ENCODE assay signal across 9 cellular contexts in genomic region chr15:99504071-99504822, GRCh38.
DNase-seq lines count a peak whose midpoint lies in the region; ATAC-seq and TF ChIP-seq lines count a peak whose summit lies in the region.
"Had no signal": no experiment of that assay in that cellular context is flagged by ENCODE, and none has a peak within 500 bp of the region (broad histone marks: within the 10 kb centered on the region; RNA-seq: fewer than 3 reads in every experiment).

No MANE protein-coding gene starts in this region.

- no peaks in the 10 kb centered on the region for H3K36me3 Mint-ChIP-seq in naive thymus-derived CD8-positive, alpha-beta T cell

- H2BK15ac ChIP-seq in mesenchymal stem cell (ENCODE audit: low read depth, poor library complexity, severe bottlenecking) (no peak overlapping the region), neuronal stem cell (ENCODE audit: low read length) (no peak overlapping the region)

- H3K18ac ChIP-seq in mesenchymal stem cell (ENCODE audit: low read depth in 1 of 2, low read length in 2 of 2) (peak overlapping the region in 1 of 2 experiments; percentile 14), neuronal stem cell (ENCODE audit: low read length) (no peak overlapping the region)

- peak overlapping the region in 1 of 2 experiments; percentile 51 for H2BK12ac ChIP-seq in mesenchymal stem cell (ENCODE audit: low read length in 2 of 2)
- H2BK12ac ChIP-seq in neuronal stem cell (ENCODE audit: low read length) = no peak overlapping the region

- H3K36me3 ChIP-seq in mesenchymal stem cell (ENCODE audit: control insufficient read depth in 1 of 2, insufficient read depth in 2 of 2, low read depth in 1 of 2, low read length in 2 of 2) = no peaks in the 10 kb centered on the region
- H3K36me3 ChIP-seq in heart right ventricle = no peaks in the 10 kb centered on the region
- H3K36me3 ChIP-seq in neuronal stem cell (replicated peaks in 1 of 2; ENCODE audit: control insufficient read depth in 2 of 2, insufficient read depth in 2 of 2, low read length in 2 of 2) = no peaks in the 10 kb centered on the region
- H3K36me3 ChIP-seq: Peyer's patch had no signal

- WGBS in mesenchymal stem cell = 92% methylated on average over 9 of the region's 9 CpGs
- 86 to 92% methylated on average over 9 of the region's 9 CpGs for WGBS in heart right ventricle, 2 donors
- WGBS in neuronal stem cell (ENCODE audit: extremely low coverage in 2 of 2, insufficient read length in 2 of 2, insufficient replicate concordance in 1 of 2), 2 donors = no CpG with 5 or more reads among the region's 9 CpGs

- H2AK5ac ChIP-seq in mesenchymal stem cell (ENCODE audit: low read length, severe bottlenecking) (no peak overlapping the region), neuronal stem cell (ENCODE audit: low read depth, low read length) (no peak overlapping the region)

- H4K91ac ChIP-seq in mesenchymal stem cell (ENCODE audit: low read length) = peak overlapping the region; percentile 20
- no peak overlapping the region for H4K91ac ChIP-seq in neuronal stem cell (ENCODE audit: low read depth, low read length, poor library complexity)

- ATAC-seq in GM18909 (IDR thresholded peaks at IDR 0.05; ENCODE audit: poor library complexity, unreplicated experiment) = peak; percentile 30
- peak; percentile 25 for ATAC-seq in HG02588 (IDR thresholded peaks at IDR 0.05; ENCODE audit: unreplicated experiment)
- ATAC-seq in naive thymus-derived CD8-positive, alpha-beta T cell = no peak
- no peak for ATAC-seq in heart right ventricle

- H3K4ac ChIP-seq in mesenchymal stem cell (ENCODE audit: low read depth in 1 of 2, low read length in 2 of 2) (no peak overlapping the region), neuronal stem cell (ENCODE audit: low read length) (no peak overlapping the region)

- H3K9me3 Mint-ChIP-seq in naive thymus-derived CD8-positive, alpha-beta T cell = no peaks in the 10 kb centered on the region

- H3K9ac ChIP-seq in mesenchymal stem cell (ENCODE audit: low read length) (no peak overlapping the region), neuronal stem cell (ENCODE audit: low read depth, low read length, poor library complexity) (no peak overlapping the region)

- H3K9me3 ChIP-seq in mesenchymal stem cell (ENCODE audit: control insufficient read depth, low read length) = peaks cover 3% of the 10 kb centered on the region
- no peaks in the 10 kb centered on the region for H3K9me3 ChIP-seq in heart right ventricle
- peaks cover 0 to 2% of the 10 kb centered on the region in 2 donors for H3K9me3 ChIP-seq in neuronal stem cell (replicated peaks in 1 of 2; ENCODE audit: control insufficient read depth in 2 of 2, insufficient read depth in 1 of 2, low read depth in 1 of 2, low read length in 2 of 2)
- H3K9me3 ChIP-seq: Peyer's patch had no signal

- peak overlapping the region in 1 of 10 donors; percentile 20 for H3K4me3 Mint-ChIP-seq in naive thymus-derived CD8-positive, alpha-beta T cell

- intact Hi-C loops in heart right ventricle (cut with DNase I) = no loop called here

- peaks cover 7 to 74% (median 36%) of the 10 kb centered on the region in 4 donors for H3K4me1 Mint-ChIP-seq in naive thymus-derived CD8-positive, alpha-beta T cell

- no peak overlapping the region for H3K14ac ChIP-seq in mesenchymal stem cell (ENCODE audit: low read length in 2 of 2)
- H3K14ac ChIP-seq in neuronal stem cell (ENCODE audit: low read length) = no peak overlapping the region

- H2AFZ ChIP-seq in mesenchymal stem cell (ENCODE audit: low read depth, low read length) = no peak overlapping the region
- no peak overlapping the region for H2AFZ ChIP-seq in neuronal stem cell (ENCODE audit: low read length)

- DNase-seq in MV-4-11 (lab: John Stamatoyannopoulos, UW) (peak; percentile 74), mesenchymal stem cell (no peak), HuH-7.5 (ENCODE audit: low spot score) (no peak), heart right ventricle (no peak), neuronal stem cell (ENCODE audit: low spot score) (no peak)
- no peak for DNase-seq in naive thymus-derived CD8-positive, alpha-beta T cell

- H3K27ac ChIP-seq in mesenchymal stem cell (ENCODE audit: low read length, poor library complexity, severe bottlenecking) = no peak overlapping the region
- peak overlapping the region in 5 of 10 donors; percentile 1 to 54 (median 33) for H3K27ac ChIP-seq in heart right ventricle
- no peak overlapping the region for H3K27ac ChIP-seq in neuronal stem cell (replicated peaks; ENCODE audit: low read length)

- H3K27me3 ChIP-seq in mesenchymal stem cell (ENCODE audit: control insufficient read depth in 1 of 2, insufficient read depth in 1 of 2, low read length in 2 of 2) (peaks cover 0 to 3% of the 10 kb centered on the region in 2 experiments), heart right ventricle (no peaks in the 10 kb centered on the region), neuronal stem cell (ENCODE audit: control insufficient read depth in 3 of 3, insufficient read depth in 3 of 3, low read depth in 1 of 3, low read length in 3 of 3) (peaks cover 0 to 9% (median 0%) of the 10 kb centered on the region in 3 experiments)
- H3K27me3 ChIP-seq: Peyer's patch had no signal

- no peak overlapping the region for H3K4me2 ChIP-seq in mesenchymal stem cell (ENCODE audit: low read length, poor library complexity, severe bottlenecking)
- H3K4me2 ChIP-seq in neuronal stem cell (ENCODE audit: insufficient read depth, low read length, poor library complexity, severe bottlenecking) = no peak overlapping the region

- H3K23ac ChIP-seq in mesenchymal stem cell (ENCODE audit: low read length in 2 of 2) (no peak overlapping the region), neuronal stem cell (ENCODE audit: low read depth, low read length, poor library complexity) (no peak overlapping the region)

- peaks cover 5% of the 10 kb centered on the region for H3K4me1 ChIP-seq in mesenchymal stem cell (ENCODE audit: control insufficient read depth, insufficient read depth, low read depth, low read length)
- peaks cover 3 to 60% (median 47%) of the 10 kb centered on the region in 9 donors for H3K4me1 ChIP-seq in heart right ventricle
- no peaks in the 10 kb centered on the region for H3K4me1 ChIP-seq in neuronal stem cell (ENCODE audit: control insufficient read depth in 2 of 2, insufficient read depth in 1 of 2, low read depth in 1 of 2, low read length in 2 of 2)

- H2BK120ac ChIP-seq in mesenchymal stem cell (ENCODE audit: low read depth, low read length) (no peak overlapping the region), neuronal stem cell (ENCODE audit: low read depth, low read length) (no peak overlapping the region)

- POLR2A ChIA-PET in naive thymus-derived CD8-positive, alpha-beta T cell (lab: Charles Lee) = interaction anchor here (0.6 kb wide), 1 partner anchor 53 kb away, joined by 3 read pairs; no protein-coding TSS in a partner anchor

- no peak for TF ChIP-seq CTCF in heart right ventricle (IDR thresholded peaks at IDR 0.05)

- H4K8ac ChIP-seq in mesenchymal stem cell (ENCODE audit: low read length) (no peak overlapping the region), neuronal stem cell (ENCODE audit: low read depth, low read length) (no peak overlapping the region)

- H3K79me1 ChIP-seq in mesenchymal stem cell (replicated peaks; ENCODE audit: low read length, poor library complexity, severe bottlenecking) (no peaks in the 10 kb centered on the region), neuronal stem cell (ENCODE audit: low read depth, low read length) (no peaks in the 10 kb centered on the region)

- H3K27me3 Mint-ChIP-seq in naive thymus-derived CD8-positive, alpha-beta T cell = no peaks in the 10 kb centered on the region

- peak overlapping the region in 2 of 10 donors; percentile 11 to 69 for H3K27ac Mint-ChIP-seq in naive thymus-derived CD8-positive, alpha-beta T cell

- H2BK5ac ChIP-seq in mesenchymal stem cell (ENCODE audit: low read depth, low read length, poor library complexity, severe bottlenecking) (no peak overlapping the region), neuronal stem cell (ENCODE audit: low read length) (no peak overlapping the region)

- H3K4me3 ChIP-seq in mesenchymal stem cell (ENCODE audit: insufficient read depth in 1 of 2, low read depth in 1 of 2, low read length in 2 of 2) (no peak overlapping the region), heart right ventricle (no peak overlapping the region), neuronal stem cell (ENCODE audit: low read length in 2 of 2) (no peak overlapping the region)
- H3K4me3 ChIP-seq: Peyer's patch had no signal

Comparison
In these comparisons a context has a peak if more than half of its experiments do, and no peak if none do; other contexts are left out.
1. ATAC-seq: peak in GM18909 (single experiment) and HG02588 (single experiment); none in naive thymus-derived CD8-positive, alpha-beta T cell (0 of 2) and heart right ventricle (0 of 8).